Comparison of ENCODE assay signal across 15 cellular contexts in genomic region chr1:21264913-21265312, GRCh38. TPM values are rescaled to one million over a fixed set of nuclear protein-coding genes. Genes with fewer than 3 reads are reported as not detected.
DNase-seq lines count a peak whose midpoint lies in the region; ATAC-seq and TF ChIP-seq lines count a peak whose summit lies in the region.
"Had no signal": no experiment of that assay in that cellular context is flagged by ENCODE, and none has a peak within 500 bp of the region (broad histone marks: within the 10 kb centered on the region; RNA-seq: fewer than 3 reads in every experiment).

No MANE protein-coding gene starts in this region.

- no peak overlapping the region for H3K4me3 Mint-ChIP-seq in chondrocyte (ENCODE audit: unreplicated experiment)
- H3K4me3 Mint-ChIP-seq in progenitor cell of endocrine pancreas (ENCODE audit: low read depth): no peak overlapping the region

- H3K27ac Mint-ChIP-seq in chondrocyte (ENCODE audit: unreplicated experiment): peak overlapping the region; percentile 64
- peak overlapping the region; percentile 3 for H3K27ac Mint-ChIP-seq in progenitor cell of endocrine pancreas

- ATAC-seq in HG02763 (IDR thresholded peaks at IDR 0.05; ENCODE audit: unreplicated experiment): no peak

- peak; percentile 16 for DNase-seq in Caki2 (ENCODE audit: low read depth)
- DNase-seq in M059J (ENCODE audit: low read depth): peak; percentile 93
- no peak for DNase-seq in chondrocyte (ENCODE audit: low spot score)
- no peak for DNase-seq in progenitor cell of endocrine pancreas (ENCODE audit: low spot score, unreplicated experiment)
- no peak for DNase-seq in NCI-H510A (lab: John Stamatoyannopoulos, UW)
- DNase-seq in activated CD4-positive, alpha-beta T cell treated with anti-CD3 and anti-CD28 coated beads, Interleukin-2, amount 50 U/mL, for 4 hours: no peak
- no peak for DNase-seq in SKM-1 (lab: John Stamatoyannopoulos, UW; ENCODE audit: unreplicated experiment)
- DNase-seq: kidney glomerular epithelial cell; NCI-H1048; NCI-H510A treated with DMSO at 0.1 percent for 48 hours; SIG-M5; stimulated activated CD4-positive, alpha-beta T cell treated with anti-CD3 and anti-CD28 coated beads, Interleukin-12 subunit alpha, Interleukin-12 subunit beta, amount 100 ng/mL, for 4 hours; WERI-Rb-1 had no signal

- H3K27me3 Mint-ChIP-seq in chondrocyte (ENCODE audit: low read depth) (no peaks in the 10 kb centered on the region), progenitor cell of endocrine pancreas (no peaks in the 10 kb centered on the region)

- H3K9me3 Mint-ChIP-seq in chondrocyte (ENCODE audit: low read depth) (no peaks in the 10 kb centered on the region), progenitor cell of endocrine pancreas (ENCODE audit: low read depth) (peaks cover 2% of the 10 kb centered on the region)
- H3K9me3 Mint-ChIP-seq: neural crest cell had no signal

- H3K36me3 Mint-ChIP-seq in chondrocyte (ENCODE audit: low read depth): peaks cover 15% of the 10 kb centered on the region
- H3K36me3 Mint-ChIP-seq in progenitor cell of endocrine pancreas (ENCODE audit: insufficient read depth): peaks cover 35% of the 10 kb centered on the region

- TF ChIP-seq CTCF in chondrocyte (IDR thresholded peaks at IDR 0.05): no peak
- TF ChIP-seq CTCF in progenitor cell of endocrine pancreas (IDR thresholded peaks at IDR 0.05; ENCODE audit: unreplicated experiment): no peak

- H3K4me1 Mint-ChIP-seq in chondrocyte (ENCODE audit: low read depth) (peaks cover 73% of the 10 kb centered on the region), progenitor cell of endocrine pancreas (ENCODE audit: low read depth) (peaks cover 41% of the 10 kb centered on the region)

- in situ Hi-C loops in Caki2 (cut with HindIII; ENCODE audit: low pct_unique_long_range_greater_than_20kb, low sequenced_read_pairs): no loop called here

RNA-seq across cellular contexts. Expression of gene ECE1, which starts 25.4 kb away (rescaled TPM):
- total RNA-seq in Caki2 (2014; rRNA removed; shearing (Covaris generic); ENCODE audit: low replicate concordance): 79.6 and 82.8 TPM in 2 replicates
- 88.5 and 125 TPM in 2 replicates for total RNA-seq in M059J (2014; rRNA removed; shearing (Covaris generic))
- total RNA-seq in chondrocyte (83.7 to 99.2 TPM (median 98.5 TPM) in 3 replicates), progenitor cell of endocrine pancreas (200 and 217 TPM in 2 replicates)

Comparison
In these comparisons a context has a peak if more than half of its experiments do, and no peak if none do; other contexts are left out.
1. DNase-seq: peak in Caki2 (single experiment) and M059J (single experiment); none in chondrocyte (single experiment), progenitor cell of endocrine pancreas (single experiment), NCI-H510A (single experiment), activated CD4-positive, alpha-beta T cell treated with anti-CD3 and anti-CD28 coated beads, Interleukin-2, amount 50 U/mL, for 4 hours (0 of 2) and SKM-1 (single experiment).